Comparison of ENCODE assay signal across 13 cellular contexts in genomic region chr22:30187726-30188407, GRCh38. TPM values are rescaled to one million over a fixed set of nuclear protein-coding genes. Genes with fewer than 3 reads are reported as not detected.
DNase-seq lines count a peak whose midpoint lies in the region; ATAC-seq and TF ChIP-seq lines count a peak whose summit lies in the region.
"Had no signal": no experiment of that assay in that cellular context is flagged by ENCODE, and none has a peak within 500 bp of the region (broad histone marks: within the 10 kb centered on the region; RNA-seq: fewer than 3 reads in every experiment).

No MANE protein-coding gene starts in this region.

- H3K4me3 ChIP-seq in osteoblast (ENCODE audit: insufficient read depth, low read length) (no peak overlapping the region), right atrium auricular region (no peak overlapping the region)
- H3K4me3 ChIP-seq: smooth muscle cell had no signal

- H3K4me1 ChIP-seq in osteoblast (ENCODE audit: insufficient read depth, low read length): peaks cover 31% of the 10 kb centered on the region
- no peaks in the 10 kb centered on the region for H3K4me1 ChIP-seq in right atrium auricular region

- H3K27ac ChIP-seq in osteoblast (ENCODE audit: low read depth, low read length) (peak overlapping the region; percentile 100), right atrium auricular region (no peak overlapping the region)

- H3K79me2 ChIP-seq in osteoblast (ENCODE audit: insufficient read depth, low read length): no peaks in the 10 kb centered on the region

- H3K27me3 ChIP-seq in osteoblast (ENCODE audit: insufficient read depth, low read length) (no peaks in the 10 kb centered on the region), right atrium auricular region (no peaks in the 10 kb centered on the region)

- H3K36me3 ChIP-seq in osteoblast (ENCODE audit: insufficient read depth, low read length): no peaks in the 10 kb centered on the region
- no peaks in the 10 kb centered on the region for H3K36me3 ChIP-seq in right atrium auricular region

- H3K9me3 ChIP-seq in osteoblast (ENCODE audit: low read depth, low read length) (no peaks in the 10 kb centered on the region), right atrium auricular region (no peaks in the 10 kb centered on the region)

- no peak overlapping the region for H3K4me2 ChIP-seq in osteoblast (ENCODE audit: insufficient read depth, low read length)
- H3K4me2 ChIP-seq: smooth muscle cell had no signal

- no peak for ATAC-seq in HG02938 (IDR thresholded peaks at IDR 0.05; ENCODE audit: unreplicated experiment)
- ATAC-seq: stimulated activated memory B cell treated with anti-CD40 and anti-IgM and Interleukin-4, amounts not matched to agents 10 μg/mL and 1 μg/mL and 100 μg/mL, for 72 hours had no signal

- no peak overlapping the region for H2AFZ ChIP-seq in osteoblast (ENCODE audit: low read length)

- TF ChIP-seq CTCF in osteoblast (IDR thresholded peaks at IDR 0.05; ENCODE audit: extremely low read depth, low read depth, low read length) (no peak), right atrium auricular region (IDR thresholded peaks at IDR 0.05) (no peak)

- peak; percentile 11 to 17 for DNase-seq in activated CD4-positive, alpha-beta T cell treated with anti-CD3 and anti-CD28 coated beads, Interleukin-2, amount 50 U/mL, for 4 hours
- DNase-seq in activated CD4-positive, alpha-beta T cell treated with anti-CD3 and anti-CD28 coated beads for 48 hours: no peak
- DNase-seq in M059J (ENCODE audit: low read depth): peak; percentile 51
- peak; percentile 44 for DNase-seq in amniotic epithelial cell (ENCODE audit: low read depth)
- DNase-seq in osteoblast (ENCODE audit: insufficient read length, low spot score, missing footprints): no peak
- no peak for DNase-seq in right atrium auricular region (ENCODE audit: low spot score)
- DNase-seq in NOMO-1 treated with dmso at 0.1 percent for 144 hours (lab: John Stamatoyannopoulos, UW; ENCODE audit: unreplicated experiment): no peak
- DNase-seq: activated gamma-delta T cell, KBM-7, trophoblast cell had no signal

- no peaks in the 10 kb centered on the region for H4K20me1 ChIP-seq in osteoblast (ENCODE audit: insufficient read depth, low read length)

RNA-seq across cellular contexts. Expression of gene LIF, which starts 58.7 kb away (rescaled TPM):
- total RNA-seq in M059J (2014; rRNA removed; shearing (Covaris generic)): 7.5 and 9.9 TPM in 2 replicates
- 3.2 and 3.3 TPM in 2 replicates for total RNA-seq in osteoblast
- 1 to 10 TPM in 1 of 2 donors, under 1 TPM in 1; 0.79 to 8.9 TPM for total RNA-seq in right atrium auricular region

Comparison
In these comparisons a context has a peak if more than half of its experiments do, and no peak if none do; other contexts are left out.
1. DNase-seq: peak in activated CD4-positive, alpha-beta T cell treated with anti-CD3 and anti-CD28 coated beads, Interleukin-2, amount 50 U/mL, for 4 hours (2 of 2), M059J (single experiment) and amniotic epithelial cell (single experiment); none in activated CD4-positive, alpha-beta T cell treated with anti-CD3 and anti-CD28 coated beads for 48 hours (single experiment), osteoblast (single experiment), right atrium auricular region (single experiment) and NOMO-1 treated with dmso at 0.1 percent for 144 hours (single experiment).